22 cellular contexts compared by ENCODE assay signal in the genomic region with DNA sequence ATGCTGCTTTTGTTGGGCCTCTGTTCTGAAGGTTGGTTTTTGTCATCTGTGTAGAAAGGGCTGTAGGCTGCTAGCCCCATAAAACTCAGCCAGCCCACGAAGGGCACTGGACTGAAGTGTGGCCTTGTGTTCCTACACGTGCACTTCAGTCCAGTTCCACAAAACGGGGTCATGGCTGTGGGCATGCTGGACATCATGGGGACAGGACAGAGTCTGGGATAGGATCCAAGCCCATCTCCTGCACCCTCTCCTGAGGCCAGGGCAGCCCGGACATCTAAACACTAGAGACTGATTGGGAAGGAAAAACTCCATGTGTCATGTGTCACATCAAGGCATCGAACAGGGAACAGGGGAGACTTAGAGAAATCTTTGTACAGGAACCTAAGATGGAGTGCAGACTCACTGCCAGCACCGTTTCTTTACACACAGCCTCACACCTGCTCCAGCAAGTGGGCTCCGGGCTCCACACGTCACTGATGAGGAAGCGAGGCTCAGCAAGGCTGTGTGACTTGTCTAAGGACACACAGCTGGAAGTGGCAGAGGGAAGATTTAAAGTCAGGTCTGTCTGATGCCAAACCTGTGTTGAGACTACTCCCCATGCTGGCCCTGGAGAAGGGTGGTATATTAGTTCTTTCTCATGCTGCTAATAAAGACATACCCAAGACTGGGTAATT.
"Had no signal": no experiment of that assay in that cellular context is flagged by ENCODE, and none has a peak within 500 bp of the region (broad histone marks: within the 10 kb centered on the region; RNA-seq: fewer than 3 reads in every experiment).

No MANE protein-coding gene starts in this region.

- H3K27ac ChIP-seq: adrenal gland, KMS-11, Peyer's patch, RWPE1, SJSA1 had no signal

- H3K4me3 Mint-ChIP-seq: activated naive CD8-positive, alpha-beta T cell treated with anti-CD3 and anti-CD28 coated beads, Interleukin-2, amount 10 ng/mL, durations not matched to agents 7 days and 5 days; T-helper 2 cell treated with Interferon-gamma antibody and Interleukin-4, amounts not matched to agents 5 μg/mL and 100 μg/mL, for 36 hours had no signal

- H3K4me3 ChIP-seq: adrenal gland, Peyer's patch, SJSA1 had no signal

- H3K9me3 ChIP-seq: adrenal gland, Peyer's patch, SJSA1 had no signal

- H3K27me3 ChIP-seq: adrenal gland, Peyer's patch had no signal

- H3K9me3 Mint-ChIP-seq: T-helper 2 cell treated with Interferon-gamma antibody and Interleukin-4, amounts not matched to agents 5 μg/mL and 100 μg/mL, for 36 hours had no signal

- H3K4me2 ChIP-seq: KMS-11 had no signal

- DNase-seq: activated CD4-positive, alpha-beta T cell treated with anti-CD3 and anti-CD28 coated beads for 4 hours; activated naive CD4-positive, alpha-beta T cell treated with anti-CD3 and anti-CD28 coated beads, Interleukin-2, amount 50 U/mL, for 16 hours; activated naive CD8-positive, alpha-beta T cell treated with anti-CD3 and anti-CD28 coated beads, Interleukin-2, amount 10 ng/mL, durations not matched to agents 7 days and 5 days; activated T-cell treated with anti-CD3 and anti-CD28 coated beads for 4 hours; adrenal gland; anterior cingulate cortex; MV-4-11; NCI-H1092 treated with DMSO at 0.1 percent for 48 hours; NCI-H1417 treated with DMSO at 0.1 percent for 48 hours; NCI-H1694 treated with DMSO at 0.1 percent for 48 hours; NCI-H2081; NCI-H446; NCI-H524; Peyer's patch; SHP77; SW 1271 had no signal

- ATAC-seq: activated CD4-positive, CD25-positive, alpha-beta regulatory T cell treated with anti-CD3 and anti-CD28 coated beads, Interleukin-2, amount 50 U/mL, for 24 hours; SK-N-SH treated with all-trans-retinoic acid at 6 μM for 48 hours had no signal

- H3K27ac Mint-ChIP-seq: activated naive CD8-positive, alpha-beta T cell treated with anti-CD3 and anti-CD28 coated beads, Interleukin-2, amount 10 ng/mL, durations not matched to agents 7 days and 5 days; T-helper 2 cell treated with Interferon-gamma antibody and Interleukin-4, amounts not matched to agents 5 μg/mL and 100 μg/mL, for 36 hours had no signal

- H3K36me3 ChIP-seq: adrenal gland, Peyer's patch, SJSA1 had no signal

- H3K9ac ChIP-seq: KMS-11 had no signal

- H3K4me1 ChIP-seq: adrenal gland, SJSA1 had no signal
